In the genomic region with DNA sequence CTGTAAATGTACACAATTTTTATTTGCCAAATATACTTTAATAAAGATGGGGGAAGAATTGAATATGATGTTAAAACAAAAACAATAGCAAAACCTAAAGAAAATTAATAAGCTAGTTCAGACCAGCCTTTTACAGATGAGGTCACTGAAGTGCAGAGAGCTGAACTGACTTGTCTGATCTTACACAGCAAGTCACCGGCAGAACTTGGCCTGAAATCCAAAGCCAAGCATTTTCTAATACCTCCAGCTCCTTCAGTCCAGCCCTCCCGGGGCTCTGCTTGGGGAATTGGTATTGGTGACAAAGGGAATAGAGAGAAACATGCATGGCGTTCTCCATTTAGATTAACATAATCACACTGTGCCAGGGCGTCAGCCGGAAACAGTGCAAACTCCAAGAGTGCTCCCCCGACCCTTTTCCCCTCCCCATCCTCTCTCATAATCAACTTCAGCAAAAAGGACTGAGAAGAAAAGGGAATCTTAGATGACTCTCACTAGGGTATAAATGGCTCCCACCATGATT, we compare ENCODE assay signal across 20 cellular contexts. TPM values are rescaled to one million over a fixed set of nuclear protein-coding genes. Genes with fewer than 3 reads are reported as not detected.
DNase-seq lines count a peak whose midpoint lies in the region; ATAC-seq, FAIRE-seq and TF ChIP-seq lines count a peak whose summit lies in the region.
"Had no signal": no experiment of that assay in that cellular context is flagged by ENCODE, and none has a peak within 500 bp of the region (broad histone marks: within the 10 kb centered on the region; RNA-seq: fewer than 3 reads in every experiment).

No MANE protein-coding gene starts in this region.

- WGBS in mammary epithelial cell (ENCODE audit: low coverage, missing lambda C conversion rate) = 63% methylated on average over 6 of the region's 6 CpGs
- WGBS in heart left ventricle, 4 donors = 69 to 78% (median 71%) methylated on average over 6 of the region's 6 CpGs

- H3K9me3 Mint-ChIP-seq in MCF 10A (ENCODE audit: unreplicated experiment) (peaks cover 9% of the 10 kb centered on the region), brain (no peaks in the 10 kb centered on the region)

- no peaks in the 10 kb centered on the region for H3K27me3 Mint-ChIP-seq in MCF 10A (ENCODE audit: insufficient read depth, unreplicated experiment)
- peaks cover 10% of the 10 kb centered on the region for H3K27me3 Mint-ChIP-seq in brain

- DNase-seq in mammary epithelial cell (peak; percentile 53), MCF 10A (ENCODE audit: unreplicated experiment) (no peak), foreskin keratinocyte (peak; percentile 45 to 66), GM12892 (ENCODE audit: insufficient read length) (no peak), heart left ventricle (no peak), GM03348 (ENCODE audit: low spot score) (no peak)
- DNase-seq: BE2C; CD4-positive, alpha-beta memory T cell; DMS79 treated with DMSO at 0.1 percent for 48 hours; Karpas-422; NCI-H1417; NCI-H1930; NCI-H2227 treated with DMSO at 0.1 percent for 48 hours; NCI-H524 treated with DMSO at 0.1 percent for 48 hours; NK-92 treated with Interleukin-12 subunit alpha and Interleukin-12 subunit beta, amount 100 ng/mL, for 24 hours; OCI-M1 had no signal

- POLR2A ChIA-PET in MCF 10A (lab: Yijun Ruan, JAX) = interaction anchor here (0.7 to 2.1 kb wide), 8 partner anchors 16 to 472 kb away, joined by 3 to 11 read pairs (median 3); no protein-coding TSS in a partner anchor

- TF ChIP-seq POLR2A in GM12892 (IDR thresholded peaks at IDR 0.05; ENCODE audit: low read depth, low read length) (no peak), heart left ventricle (IDR thresholded peaks at IDR 0.05) (no peak)

- dilution Hi-C loops in mammary epithelial cell (cut with HindIII; ENCODE audit: low sequenced_read_pairs) = no loop called here

- TF ChIP-seq CTCF in mammary epithelial cell (conservative IDR thresholded peaks at IDR 0.05 in 1 of 2, IDR thresholded peaks at IDR 0.05 in 1 of 2; ENCODE audit: extremely low read depth in 1 of 2, insufficient read depth in 1 of 2, low read depth in 1 of 2, low read length in 2 of 2) = no peak
- TF ChIP-seq CTCF in MCF 10A (IDR thresholded peaks at IDR 0.05; ENCODE audit: unreplicated experiment) = no peak
- TF ChIP-seq CTCF in brain (conservative IDR thresholded peaks at IDR 0.05) = no peak
- TF ChIP-seq CTCF in foreskin keratinocyte (conservative IDR thresholded peaks at IDR 0.05) = no peak
- TF ChIP-seq CTCF in heart left ventricle (IDR thresholded peaks at IDR 0.05) = no peak

- H4K20me1 ChIP-seq in mammary epithelial cell (ENCODE audit: insufficient read depth, low read length) = no peaks in the 10 kb centered on the region

- in situ Hi-C loops in mammary epithelial cell (cut with MboI; ENCODE audit: low sequenced_read_pairs in 2 of 2) = loop anchor here (10.0 to 25.0 kb wide), 3 partner anchors 288 to 551 kb away; a partner anchor contains a TSS

- no peak overlapping the region for H3K4me3 Mint-ChIP-seq in MCF 10A (ENCODE audit: unreplicated experiment)
- H3K4me3 Mint-ChIP-seq in brain = peak overlapping the region in 2 of 5 experiments; percentile 10 to 78
- H3K4me3 Mint-ChIP-seq: CD4-positive, alpha-beta memory T cell had no signal

- H3K9me3 ChIP-seq in mammary epithelial cell (replicated peaks; ENCODE audit: insufficient read depth, low read length) (peaks cover 7% of the 10 kb centered on the region), heart left ventricle (no peaks in the 10 kb centered on the region)
- H3K9me3 ChIP-seq: BE2C had no signal

- H3K36me3 Mint-ChIP-seq in MCF 10A (ENCODE audit: insufficient read depth, unreplicated experiment) (no peaks in the 10 kb centered on the region), brain (no peaks in the 10 kb centered on the region)
- H3K36me3 Mint-ChIP-seq: CD4-positive, alpha-beta memory T cell had no signal

- H3K27ac ChIP-seq in mammary epithelial cell (ENCODE audit: insufficient read depth, low read depth, low read length) (no peak overlapping the region), foreskin keratinocyte (no peak overlapping the region), heart left ventricle (no peak overlapping the region)

- ATAC-seq in foreskin keratinocyte (no peak), heart left ventricle (no peak), HG03432 (IDR thresholded peaks at IDR 0.05; ENCODE audit: unreplicated experiment) (no peak)

- no peak overlapping the region for H3K9ac ChIP-seq in mammary epithelial cell (ENCODE audit: insufficient read depth, low read length)

- intact Hi-C loops in mammary epithelial cell (cut with micrococcal nuclease) (loop anchor here (5.0 kb wide), 2 partner anchors 581 to 701 kb away; no protein-coding TSS in a partner anchor), MCF 10A (cut with micrococcal nuclease) (loop anchor here (5.0 kb wide), 2 partner anchors 291 to 456 kb away; no protein-coding TSS in a partner anchor), heart left ventricle (cut with DNase I) (loop anchor here in 7 of 10 donors (5.0 to 10.0 kb wide), 6 partner anchors 71 to 581 kb away; a partner anchor contains a TSS)

- CTCF ChIA-PET in mammary epithelial cell (lab: Charles Lee; ENCODE audit: low non-redundant PET) = no interaction called here
- CTCF ChIA-PET in MCF 10A (lab: Yijun Ruan, JAX) = interaction anchor here (0.6 to 1.8 kb wide), 11 partner anchors 13 to 474 kb away, joined by 3 to 13 read pairs (median 4); a partner anchor contains a TSS

- no peaks in the 10 kb centered on the region for H3K36me3 ChIP-seq in mammary epithelial cell (ENCODE audit: insufficient read depth, low read length)
- no peaks in the 10 kb centered on the region for H3K36me3 ChIP-seq in heart left ventricle
- H3K36me3 ChIP-seq: BE2C had no signal

- H3K79me2 ChIP-seq in mammary epithelial cell (ENCODE audit: insufficient read depth, low read length) = no peaks in the 10 kb centered on the region

- H3K4me1 ChIP-seq in mammary epithelial cell (ENCODE audit: insufficient read depth, low read length) (peaks cover 17% of the 10 kb centered on the region), foreskin keratinocyte (no peaks in the 10 kb centered on the region), heart left ventricle (peaks cover 0 to 10% (median 3%) of the 10 kb centered on the region in 12 donors)
- H3K4me1 ChIP-seq: BE2C had no signal

- no peaks in the 10 kb centered on the region for H3K27me3 ChIP-seq in mammary epithelial cell (ENCODE audit: insufficient read depth, low read length)
- peaks cover 5% of the 10 kb centered on the region for H3K27me3 ChIP-seq in foreskin keratinocyte
- no peaks in the 10 kb centered on the region for H3K27me3 ChIP-seq in heart left ventricle
- H3K27me3 ChIP-seq: BE2C had no signal

- BruUV-seq in mammary epithelial cell (replicated peaks; lab: Mats Ljungman, UMichigan) (no TSS peak), MCF 10A (replicated peaks; lab: Mats Ljungman, UMichigan) (no TSS peak)

- H2AFZ ChIP-seq in mammary epithelial cell (ENCODE audit: low read depth, low read length) = peak overlapping the region; percentile 21

- no peak overlapping the region for H3K27ac Mint-ChIP-seq in MCF 10A (ENCODE audit: low read depth, unreplicated experiment)
- peak overlapping the region in 3 of 5 experiments; percentile 48 to 79 (median 74) for H3K27ac Mint-ChIP-seq in brain
- H3K27ac Mint-ChIP-seq: CD4-positive, alpha-beta memory T cell had no signal

- H3K4me3 ChIP-seq in mammary epithelial cell (replicated peaks in 1 of 3; ENCODE audit: insufficient read depth in 1 of 3, low read depth in 2 of 3, low read length in 3 of 3) = no peak overlapping the region
- H3K4me3 ChIP-seq in heart left ventricle = no peak overlapping the region

- H3K4me1 Mint-ChIP-seq in MCF 10A (ENCODE audit: insufficient read depth, unreplicated experiment) (peaks cover 6% of the 10 kb centered on the region), brain (peaks cover 32% of the 10 kb centered on the region)

- H3K4me2 ChIP-seq in mammary epithelial cell (ENCODE audit: insufficient read depth, low read depth, low read length) = no peak overlapping the region

- FAIRE-seq in GM12892 (lab: Jason Lieb, UNC) = no peak
- FAIRE-seq: G401.6, GM19239 had no signal

RNA-seq across cellular contexts. Expression of a gene that starts 14.1 kb away (rescaled TPM):
- 1 to 10 TPM; 5.0 to 6.3 TPM for total RNA-seq in mammary epithelial cell
- polyA plus RNA-seq in mammary epithelial cell = 4.2 TPM
- 4.0 TPM for polyA minus RNA-seq in mammary epithelial cell
- 4.2 and 4.3 TPM in 2 replicates for total RNA-seq in MCF 10A (2022)
- 10.7 TPM for polyA plus RNA-seq in brain (ENCODE audit: insufficient read depth, low read depth, low replicate concordance)
- total RNA-seq in foreskin keratinocyte = 4.1 and 4.4 TPM in 2 replicates
- 3.4 and 4.6 TPM in 2 replicates for polyA plus RNA-seq in foreskin keratinocyte
- polyA plus RNA-seq in GM12892 (2012; ENCODE audit: missing spikeins) = 10.1 TPM
- 10 to 100 TPM in 1 of 9 donors, 1 to 10 TPM in 8; 4.6 to 10.6 (median 6.3) TPM for total RNA-seq in heart left ventricle
- 1 to 10 TPM; 4.3 to 4.5 TPM for polyA plus RNA-seq in heart left ventricle

Comparison
In these comparisons a context has a peak if more than half of its experiments do, and no peak if none do; other contexts are left out.
1. DNase-seq: peak in mammary epithelial cell (single experiment) and foreskin keratinocyte (2 of 2); none in MCF 10A (single experiment), GM12892 (single experiment), heart left ventricle (0 of 5) and GM03348 (single experiment).